In the genomic region with DNA sequence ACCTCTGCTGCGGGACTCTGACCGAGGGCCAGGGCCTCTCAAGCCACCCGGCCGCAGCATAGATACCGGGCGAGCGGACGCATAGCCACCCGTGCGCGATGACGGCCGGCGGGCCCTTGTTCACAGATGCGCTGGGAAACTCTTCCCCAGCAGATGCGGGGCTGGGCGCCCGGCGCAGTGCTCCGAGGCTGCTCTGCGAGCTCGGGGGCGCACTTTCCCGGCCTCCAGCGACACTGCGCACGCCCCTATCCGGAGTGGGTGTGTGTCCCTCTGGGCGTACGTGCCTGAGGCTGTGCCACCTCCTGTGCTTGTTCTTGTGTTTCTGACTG, we compare ENCODE assay signal across 9 cellular contexts.
DNase-seq lines count a peak whose midpoint lies in the region; ATAC-seq and TF ChIP-seq lines count a peak whose summit lies in the region.
"Had no signal": no experiment of that assay in that cellular context is flagged by ENCODE, and none has a peak within 500 bp of the region (broad histone marks: within the 10 kb centered on the region; RNA-seq: fewer than 3 reads in every experiment).

No MANE protein-coding gene starts in this region.

- peaks cover 59% of the 10 kb centered on the region for H3K27me3 Mint-ChIP-seq in activated T-helper 1 cell treated with anti-CD3 and anti-CD28 coated beads, Interleukin-12 subunit alpha, Interleukin-12 subunit beta, Interleukin-2, Interleukin-4 antibody, amounts not matched to agents 30 ng/mL and 10 ng/mL and 1 ng/mL, durations not matched to agents 14 hours and 24 hours and 36 hours (ENCODE audit: insufficient read depth)

- peak; percentile 28 for ATAC-seq in HG03103 (IDR thresholded peaks at IDR 0.05; ENCODE audit: low read depth, unreplicated experiment)

- H3K36me3 Mint-ChIP-seq in activated T-helper 1 cell treated with anti-CD3 and anti-CD28 coated beads, Interleukin-12 subunit alpha, Interleukin-12 subunit beta, Interleukin-2, Interleukin-4 antibody, amounts not matched to agents 30 ng/mL and 10 ng/mL and 1 ng/mL, durations not matched to agents 14 hours and 24 hours and 36 hours (ENCODE audit: low read depth): no peaks in the 10 kb centered on the region
- H3K36me3 Mint-ChIP-seq: natural killer cell had no signal

- H3K9me3 ChIP-seq in colonic mucosa (no peaks in the 10 kb centered on the region), mucosa of stomach (ENCODE audit: control insufficient read depth, low read length) (no peaks in the 10 kb centered on the region)

- intact Hi-C loops in colonic mucosa (cut with DNase I): no loop called here
- intact Hi-C loops in activated T-helper 1 cell treated with anti-CD3 and anti-CD28 coated beads, Interleukin-12 subunit alpha, Interleukin-12 subunit beta, Interleukin-2, Interleukin-4 antibody, amounts not matched to agents 30 ng/mL and 10 ng/mL and 1 ng/mL, durations not matched to agents 14 hours and 24 hours and 36 hours (cut with micrococcal nuclease): no loop called here

- DNase-seq in DMS153 treated with DMSO at 0.1 percent for 48 hours (lab: John Stamatoyannopoulos, UW; ENCODE audit: unreplicated experiment): peak; percentile 35
- no peak for DNase-seq in DMS153 (lab: John Stamatoyannopoulos, UW)
- DNase-seq in colonic mucosa: no peak
- DNase-seq in activated T-helper 1 cell treated with anti-CD3 and anti-CD28 coated beads, Interleukin-12 subunit alpha, Interleukin-12 subunit beta, Interleukin-2, Interleukin-4 antibody, amounts not matched to agents 30 ng/mL and 10 ng/mL and 1 ng/mL, durations not matched to agents 14 hours and 24 hours and 36 hours (ENCODE audit: low spot score): no peak
- DNase-seq in MV-4-11 (lab: John Stamatoyannopoulos, UW): no peak
- no peak for DNase-seq in NCI-H2029 (lab: John Stamatoyannopoulos, UW)
- DNase-seq: natural killer cell had no signal

- peaks cover 6% of the 10 kb centered on the region for H3K4me1 Mint-ChIP-seq in activated T-helper 1 cell treated with anti-CD3 and anti-CD28 coated beads, Interleukin-12 subunit alpha, Interleukin-12 subunit beta, Interleukin-2, Interleukin-4 antibody, amounts not matched to agents 30 ng/mL and 10 ng/mL and 1 ng/mL, durations not matched to agents 14 hours and 24 hours and 36 hours (ENCODE audit: low read depth)

- no peaks in the 10 kb centered on the region for H3K36me3 ChIP-seq in colonic mucosa
- H3K36me3 ChIP-seq in mucosa of stomach (ENCODE audit: control insufficient read depth, insufficient read depth, low read length): no peaks in the 10 kb centered on the region

- no peak overlapping the region for H3K27ac ChIP-seq in colonic mucosa

- H3K4me1 ChIP-seq in colonic mucosa (no peaks in the 10 kb centered on the region), mucosa of stomach (ENCODE audit: control insufficient read depth, insufficient read depth, low read length) (peaks cover 10% of the 10 kb centered on the region)

- no peak overlapping the region for H3K27ac Mint-ChIP-seq in activated T-helper 1 cell treated with anti-CD3 and anti-CD28 coated beads, Interleukin-12 subunit alpha, Interleukin-12 subunit beta, Interleukin-2, Interleukin-4 antibody, amounts not matched to agents 30 ng/mL and 10 ng/mL and 1 ng/mL, durations not matched to agents 14 hours and 24 hours and 36 hours
- H3K27ac Mint-ChIP-seq: natural killer cell had no signal

- H3K4me3 Mint-ChIP-seq in activated T-helper 1 cell treated with anti-CD3 and anti-CD28 coated beads, Interleukin-12 subunit alpha, Interleukin-12 subunit beta, Interleukin-2, Interleukin-4 antibody, amounts not matched to agents 30 ng/mL and 10 ng/mL and 1 ng/mL, durations not matched to agents 14 hours and 24 hours and 36 hours: no peak overlapping the region
- H3K4me3 Mint-ChIP-seq: natural killer cell had no signal

- TF ChIP-seq CTCF in colonic mucosa (IDR thresholded peaks at IDR 0.05): no peak

- H3K9ac ChIP-seq in colonic mucosa (ENCODE audit: low read depth in 2 of 2, low read length in 2 of 2) (no peak overlapping the region), mucosa of stomach (ENCODE audit: low read length) (no peak overlapping the region)

- H3K4me3 ChIP-seq in colonic mucosa (peak overlapping the region; percentile 9), mucosa of stomach (ENCODE audit: low read length) (peak overlapping the region; percentile 15)

- H3K9me3 Mint-ChIP-seq in activated T-helper 1 cell treated with anti-CD3 and anti-CD28 coated beads, Interleukin-12 subunit alpha, Interleukin-12 subunit beta, Interleukin-2, Interleukin-4 antibody, amounts not matched to agents 30 ng/mL and 10 ng/mL and 1 ng/mL, durations not matched to agents 14 hours and 24 hours and 36 hours: no peaks in the 10 kb centered on the region
- H3K9me3 Mint-ChIP-seq: natural killer cell had no signal

- H3K27me3 ChIP-seq in colonic mucosa (peaks cover 43% of the 10 kb centered on the region), mucosa of stomach (ENCODE audit: control insufficient read depth, insufficient read depth, low read length) (peaks cover 65% of the 10 kb centered on the region)
